Comparison of ENCODE assay signal across 1 cellular context in genomic region chr10:61904711-61905445, GRCh38.
TF ChIP-seq lines count a peak whose summit lies in the region.

No MANE protein-coding gene starts in this region.

TF ChIP-seq in SK-N-SH, 30 proteins besides CTCF, POLR2A, EP300 and RAD21 (continued from another document):
- TF ChIP-seq MEF2A (IDR thresholded peaks at IDR 0.05; ENCODE audit: borderline replicate concordance, low read depth): no peak
- TF ChIP-seq JUND (IDR thresholded peaks at IDR 0.05): peak; percentile 73
- TF ChIP-seq POLR2AphosphoS5 (IDR thresholded peaks at IDR 0.05; ENCODE audit: low read depth, low read length): peak; percentile 38; the same call in 1 of the 2 replicates
- TF ChIP-seq USF2 (IDR thresholded peaks at IDR 0.05; ENCODE audit: borderline replicate concordance, low read depth, low read length): no peak
- peak; percentile 13; the same call in 1 of the 2 replicates for TF ChIP-seq SMC3 (IDR thresholded peaks at IDR 0.05; ENCODE audit: low read depth, low read length)
- TF ChIP-seq RFX5 (IDR thresholded peaks at IDR 0.05; ENCODE audit: low read length): no peak
- peak; percentile 62 for TF ChIP-seq TCF12 (IDR thresholded peaks at IDR 0.05)
- TF ChIP-seq PBX3 (IDR thresholded peaks at IDR 0.05): peak; percentile 57; the same call in 1 of the 2 replicates
- no peak for TF ChIP-seq TEAD4 (IDR thresholded peaks at IDR 0.05; ENCODE audit: borderline replicate concordance, insufficient read depth)
- TF ChIP-seq FOXM1 (IDR thresholded peaks at IDR 0.05; ENCODE audit: low read depth): no peak
- no peak for TF ChIP-seq RXRA (IDR thresholded peaks at IDR 0.05; ENCODE audit: borderline replicate concordance, low read depth)
- TF ChIP-seq ZBTB33 (IDR thresholded peaks at IDR 0.05; ENCODE audit: borderline replicate concordance, low read depth): no peak
